Comparison of ENCODE assay signal across 16 cellular contexts in genomic region chr1:103248417-103249102, GRCh38.
A peak's percentile ranks its signal among the peaks of the same experiment; 100 is the strongest.
DNase-seq lines count a peak whose midpoint lies in the region; ATAC-seq, FAIRE-seq and TF ChIP-seq lines count a peak whose summit lies in the region.
"Had no signal": no experiment of that assay in that cellular context is flagged by ENCODE, and none has a peak within 500 bp of the region (broad histone marks: within the 10 kb centered on the region; RNA-seq: fewer than 3 reads in every experiment).

No MANE protein-coding gene starts in this region.

- no peaks in the 10 kb centered on the region; the same call in 1 of the 2 replicates for H3K9me2 ChIP-seq in GM23338 (ENCODE audit: insufficient read depth)

- H3K9ac ChIP-seq in HepG2 (ENCODE audit: insufficient read depth, low read depth, low read length) = no peak overlapping the region
- H3K9ac ChIP-seq: BLaER1 had no signal

- H3K4me2 ChIP-seq in GM23338 (no peak overlapping the region), HepG2 (ENCODE audit: low read depth, low read length) (no peak overlapping the region)
- H3K4me2 ChIP-seq: BLaER1 had no signal

- intact Hi-C loops in HepG2 (cut with micrococcal nuclease; ENCODE audit: unreplicated experiment) = no loop called here
- intact Hi-C loops in sciatic nerve (cut with DNase I) = no loop called here

- WGBS in HepG2 (ENCODE audit: low lambda C conversion rate) = 4% methylated on average over 8 of the region's 8 CpGs

- TF ChIP-seq CTCF in GM23338 (conservative IDR thresholded peaks at IDR 0.05; ENCODE audit: low read depth in 2 of 2) (no peak), HepG2 (CRISPR knock-in tag; IDR thresholded peaks at IDR 0.05) (no peak)

- H3K4me3 ChIP-seq in GM23338 (no peak overlapping the region), HepG2 (replicated peaks in 1 of 3; ENCODE audit: insufficient read depth in 1 of 3, low read depth in 2 of 3, low read length in 3 of 3) (no peak overlapping the region)
- H3K4me3 ChIP-seq: BLaER1, GM12878 had no signal

- H3K4me1 ChIP-seq in GM23338 (ENCODE audit: insufficient read depth) (peaks cover 14% of the 10 kb centered on the region), HepG2 (ENCODE audit: insufficient read depth, low read length) (no peaks in the 10 kb centered on the region)
- H3K4me1 ChIP-seq: BLaER1 had no signal

- no peak for TF ChIP-seq POLR2A in HepG2 (IDR thresholded peaks at IDR 0.05; ENCODE audit: insufficient read depth in 1 of 2, low read depth in 2 of 2, low read length in 2 of 2)

- FAIRE-seq in HepG2 (lab: Jason Lieb, UNC) = no peak
- FAIRE-seq: GM12878, HTR-8/SVneo had no signal

- ATAC-seq in GM23338 = no peak
- ATAC-seq in HepG2 = no peak
- peak; percentile 84 for ATAC-seq in sciatic nerve
- no peak for ATAC-seq in HG03095 (IDR thresholded peaks at IDR 0.05; ENCODE audit: unreplicated experiment)
- ATAC-seq: GM12878 had no signal

- TF ChIP-seq RAD21 in HepG2 (CRISPR knock-in tag; IDR thresholded peaks at IDR 0.05) = no peak

- H3K27ac ChIP-seq in GM23338 (ENCODE audit: low read depth) = no peak overlapping the region
- no peak overlapping the region for H3K27ac ChIP-seq in HepG2 (ENCODE audit: extremely low read length, insufficient read depth, low read length)
- H3K27ac ChIP-seq: BLaER1 had no signal

- H3K27me3 ChIP-seq in GM23338 (ENCODE audit: insufficient read depth) (no peaks in the 10 kb centered on the region), HepG2 (ENCODE audit: control insufficient read depth in 1 of 2, insufficient read depth in 2 of 2, low read length in 2 of 2) (no peaks in the 10 kb centered on the region)
- H3K27me3 ChIP-seq: BLaER1 had no signal

- CTCF ChIA-PET in HepG2 (lab: Yijun Ruan, JAX; ENCODE audit: low intra/inter-chr PET ratio, low total read pairs) = no interaction called here

- H3K9me3 Mint-ChIP-seq in GM23338 = peaks cover 3% of the 10 kb centered on the region; the same call in 1 of the 3 replicates
- H3K9me3 Mint-ChIP-seq: CD14-positive monocyte had no signal

- H2AFZ ChIP-seq in GM23338 (peak overlapping the region; percentile 34), HepG2 (ENCODE audit: low read length) (no peak overlapping the region)

- no peaks in the 10 kb centered on the region for H3F3A ChIP-seq in GM23338 (replicated peaks; ENCODE audit: low read depth)

- TF ChIP-seq EP300 in HepG2 (IDR thresholded peaks at IDR 0.05; ENCODE audit: low read depth in 2 of 2, low read length in 2 of 2) = no peak
- no peak for TF ChIP-seq EP300 in HepG2 (CRISPR knock-in tag; IDR thresholded peaks at IDR 0.05; ENCODE audit: borderline replicate concordance)

- H3K36me3 Mint-ChIP-seq in GM23338 (ENCODE audit: low read depth) = peaks cover 4% of the 10 kb centered on the region; the same call in 2 of the 3 replicates
- H3K36me3 Mint-ChIP-seq: CD14-positive monocyte; CD4-positive, alpha-beta memory T cell had no signal

- H3K4me3 Mint-ChIP-seq in GM23338 = no peak overlapping the region
- H3K4me3 Mint-ChIP-seq: CD14-positive monocyte; CD4-positive, alpha-beta memory T cell had no signal

- in situ Hi-C loops in HepG2 (cut with HindIII; ENCODE audit: extremely low pct_ligation_motif_present, low pct_unique_long_range_greater_than_20kb) = no loop called here

- BruUV-seq in HepG2 (replicated peaks; lab: Mats Ljungman, UMichigan) = no TSS peak

- H3K4me1 Mint-ChIP-seq in GM23338 = peaks cover 21% of the 10 kb centered on the region
- H3K4me1 Mint-ChIP-seq: CD14-positive monocyte; CD4-positive, alpha-beta memory T cell had no signal

- no peaks in the 10 kb centered on the region for H3K9me3 ChIP-seq in HepG2 (ENCODE audit: low read length)
- H3K9me3 ChIP-seq: BLaER1 had no signal

- H4K20me1 ChIP-seq in GM23338 (replicated peaks; ENCODE audit: insufficient read depth) (no peaks in the 10 kb centered on the region), HepG2 (ENCODE audit: insufficient read depth, low read length) (no peaks in the 10 kb centered on the region)
- H4K20me1 ChIP-seq: BLaER1 had no signal

- POLR2A ChIA-PET in HepG2 (lab: Yijun Ruan, JAX) = no interaction called here

- DNase-seq in GM23338 (ENCODE audit: low spot score) = no peak
- DNase-seq in cerebellar cortex (ENCODE audit: low spot score) = peak; percentile 46
- DNase-seq in HepG2 (ENCODE audit: low spot score) = no peak
- DNase-seq in sciatic nerve (ENCODE audit: low spot score) = no peak
- no peak for DNase-seq in NCI-H146 treated with DMSO at 0.1 percent for 48 hours (lab: John Stamatoyannopoulos, UW; ENCODE audit: unreplicated experiment)
- no peak for DNase-seq in COR-L47 (lab: John Stamatoyannopoulos, UW)
- DNase-seq in Kasumi-1 (lab: John Stamatoyannopoulos, UW) = no peak
- DNase-seq: Calu3; CD4-positive, alpha-beta memory T cell; DMS79 treated with DMSO at 0.1 percent for 48 hours; HCEC 1CT had no signal

- no peaks in the 10 kb centered on the region for H3K27me3 Mint-ChIP-seq in GM23338 (ENCODE audit: insufficient read depth, low read depth, poor library complexity)
- H3K27me3 Mint-ChIP-seq: CD4-positive, alpha-beta memory T cell had no signal

- H3K36me3 ChIP-seq in GM23338 (ENCODE audit: insufficient read depth) = no peaks in the 10 kb centered on the region
- no peaks in the 10 kb centered on the region for H3K36me3 ChIP-seq in HepG2 (replicated peaks in 1 of 2; ENCODE audit: control insufficient read depth in 1 of 2, insufficient read depth in 2 of 2, low read length in 2 of 2)
- H3K36me3 ChIP-seq: BLaER1 had no signal

- H3K27ac Mint-ChIP-seq in GM23338 = 0 out of 2 replicates have a peak overlapping the region, but pooled peaks have one; percentile 33
- H3K27ac Mint-ChIP-seq: CD14-positive monocyte; CD4-positive, alpha-beta memory T cell had no signal

- H3K79me2 ChIP-seq in GM23338 (replicated peaks; ENCODE audit: insufficient read depth) (no peaks in the 10 kb centered on the region), HepG2 (ENCODE audit: insufficient read depth, low read length) (no peaks in the 10 kb centered on the region)

TF ChIP-seq in GM23338, 12 proteins besides CTCF, POLR2A, EP300 and RAD21:
- TF ChIP-seq CREB1 (CRISPR knock-in tag; IDR thresholded peaks at IDR 0.05; ENCODE audit: low read depth) = no peak
- no peak for TF ChIP-seq JUNB (IDR thresholded peaks at IDR 0.05; ENCODE audit: unreplicated experiment)
- no peak for TF ChIP-seq EZH2 (IDR thresholded peaks at IDR 0.05; ENCODE audit: low read depth, unreplicated experiment)
- no peak for TF ChIP-seq ETS1 (IDR thresholded peaks at IDR 0.05)
TF ChIP-seq in GM23338: peak in this region for 0.

TF ChIP-seq in HepG2, 621 proteins besides CTCF, POLR2A, EP300 and RAD21:
- TF ChIP-seq MAFF (IDR thresholded peaks at IDR 0.05; ENCODE audit: low read depth, low read length) (peak; percentile 64; the same call in 1 of the 2 replicates), MAFK (conservative IDR thresholded peaks at IDR 0.05 in 1 of 2, IDR thresholded peaks at IDR 0.05 in 1 of 2; ENCODE audit: low read length in 2 of 2) (peak; percentile 72 to 84), KLF15 (CRISPR knock-in tag; IDR thresholded peaks at IDR 0.05; ENCODE audit: borderline replicate concordance) (no peak)
